ENCODE assay signal across 8 cellular contexts in the genomic region with DNA sequence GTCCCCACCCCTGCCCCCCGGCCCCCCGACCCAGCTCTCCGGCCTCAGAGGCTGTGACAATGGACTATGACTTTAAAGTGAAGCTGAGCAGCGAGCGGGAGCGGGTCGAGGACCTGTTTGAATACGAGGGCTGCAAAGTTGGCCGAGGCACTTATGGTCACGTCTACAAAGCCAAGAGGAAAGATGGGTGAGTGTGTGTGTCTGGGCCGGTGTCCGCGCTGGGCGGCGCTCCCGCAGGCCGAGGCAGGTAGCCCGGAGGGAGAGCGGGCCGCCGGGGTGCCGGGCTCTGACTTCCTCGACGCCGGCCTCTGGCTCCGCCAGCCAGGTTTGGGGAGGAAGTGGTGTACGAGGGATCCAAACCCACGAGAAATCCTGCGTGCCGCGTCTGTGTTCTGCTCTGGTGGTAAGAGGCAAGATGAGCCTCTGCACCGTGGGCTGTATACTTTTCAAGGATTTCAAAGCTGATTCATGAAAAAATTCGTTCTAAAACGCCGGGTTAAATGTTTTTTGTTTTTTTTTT. TPM values are rescaled to one million over a fixed set of nuclear protein-coding genes. Genes with fewer than 3 reads are reported as not detected.
DNase-seq lines count a peak whose midpoint lies in the region; ATAC-seq and TF ChIP-seq lines count a peak whose summit lies in the region.

No MANE protein-coding gene starts in this region.

- peak overlapping the region; percentile 55 to 87 for H3K4me3 ChIP-seq in CD4-positive, alpha-beta memory T cell (ENCODE audit: low read length in 2 of 2)
- H3K4me3 ChIP-seq in ovary (peak overlapping the region; percentile 96), upper lobe of left lung (peak overlapping the region; percentile 79 to 99 (median 92))

- H3K4me1 Mint-ChIP-seq in CD4-positive, alpha-beta memory T cell: peaks cover 29 to 47% (median 30%) of the 10 kb centered on the region in 4 donors
- peaks cover 24% of the 10 kb centered on the region for H3K4me1 Mint-ChIP-seq in activated naive CD4-positive, alpha-beta T cell treated with anti-CD3 and anti-CD28 coated beads, Interleukin-2, amount 10 ng/mL, durations not matched to agents 7 days and 5 days

- TF ChIP-seq EP300 in ovary (IDR thresholded peaks at IDR 0.05): no peak
- TF ChIP-seq EP300 in upper lobe of left lung (IDR thresholded peaks at IDR 0.05): no peak

- no peaks in the 10 kb centered on the region for H3K27me3 ChIP-seq in CD4-positive, alpha-beta memory T cell (ENCODE audit: insufficient read depth, low read length)
- H3K27me3 ChIP-seq in ovary (no peaks in the 10 kb centered on the region), upper lobe of left lung (no peaks in the 10 kb centered on the region)

- 0 to 1% (median 0%) methylated on average over 26 to 35 of the region's 35 CpGs for WGBS in ovary, 3 donors
- 0 to 1% methylated on average over 23 to 25 of the region's 35 CpGs for WGBS in upper lobe of left lung, 2 donors

- peak overlapping the region; percentile 89 to 95 (median 91) for H3K4me3 Mint-ChIP-seq in CD4-positive, alpha-beta memory T cell
- H3K4me3 Mint-ChIP-seq in activated naive CD4-positive, alpha-beta T cell treated with anti-CD3 and anti-CD28 coated beads, Interleukin-2, amount 10 ng/mL, durations not matched to agents 7 days and 5 days: peak overlapping the region; percentile 80

- H3K27ac ChIP-seq in CD4-positive, alpha-beta memory T cell (ENCODE audit: low read depth, low read length): peak overlapping the region; percentile 58
- H3K27ac ChIP-seq in ovary (peak overlapping the region; percentile 63 to 92), upper lobe of left lung (peak overlapping the region; percentile 89 to 98 (median 94))

- TF ChIP-seq POLR2A in ovary (IDR thresholded peaks at IDR 0.05) (no peak), upper lobe of left lung (IDR thresholded peaks at IDR 0.05) (no peak)

- POLR2A ChIA-PET in CD4-positive, alpha-beta memory T cell (lab: Charles Lee; ENCODE audit: partially characterized antibody): interaction anchor here (0.8 to 5.4 kb wide), 3 partner anchors 33 to 70 kb away, joined by 3 to 49 read pairs (median 4); a partner anchor contains a TSS

- TF ChIP-seq CTCF in ovary (IDR thresholded peaks at IDR 0.05) (no peak), upper lobe of left lung (IDR thresholded peaks at IDR 0.05) (no peak)

- peaks cover 0 to 7% of the 10 kb centered on the region in 2 donors for H3K36me3 Mint-ChIP-seq in CD4-positive, alpha-beta memory T cell
- no peaks in the 10 kb centered on the region for H3K36me3 Mint-ChIP-seq in activated naive CD4-positive, alpha-beta T cell treated with anti-CD3 and anti-CD28 coated beads, Interleukin-2, amount 10 ng/mL, durations not matched to agents 7 days and 5 days

- H3K9me3 ChIP-seq in CD4-positive, alpha-beta memory T cell (ENCODE audit: control insufficient read depth in 1 of 2, low read length in 2 of 2): no peaks in the 10 kb centered on the region
- H3K9me3 ChIP-seq in ovary (no peaks in the 10 kb centered on the region), upper lobe of left lung (no peaks in the 10 kb centered on the region)

- H3K9me3 Mint-ChIP-seq in CD4-positive, alpha-beta memory T cell: no peaks in the 10 kb centered on the region
- H3K9me3 Mint-ChIP-seq in activated naive CD4-positive, alpha-beta T cell treated with anti-CD3 and anti-CD28 coated beads, Interleukin-2, amount 10 ng/mL, durations not matched to agents 7 days and 5 days: no peaks in the 10 kb centered on the region

- peak overlapping the region; percentile 77 to 96 (median 86) for H3K27ac Mint-ChIP-seq in CD4-positive, alpha-beta memory T cell
- peak overlapping the region; percentile 82 for H3K27ac Mint-ChIP-seq in activated naive CD4-positive, alpha-beta T cell treated with anti-CD3 and anti-CD28 coated beads, Interleukin-2, amount 10 ng/mL, durations not matched to agents 7 days and 5 days

- CTCF ChIA-PET in CD4-positive, alpha-beta memory T cell (lab: Charles Lee; ENCODE audit: partially characterized antibody): interaction anchor here (1.0 to 5.4 kb wide), 4 partner anchors 8 to 69 kb away, joined by 3 to 29 read pairs (median 4); a partner anchor contains a TSS
- CTCF ChIA-PET in activated naive CD4-positive, alpha-beta T cell treated with anti-CD3 and anti-CD28 coated beads, Interleukin-2, amount 10 ng/mL, durations not matched to agents 7 days and 5 days (lab: Charles Lee): no interaction called here

- no peaks in the 10 kb centered on the region for H3K36me3 ChIP-seq in CD4-positive, alpha-beta memory T cell (ENCODE audit: insufficient read depth, low read length)
- H3K36me3 ChIP-seq in ovary: no peaks in the 10 kb centered on the region
- no peaks in the 10 kb centered on the region for H3K36me3 ChIP-seq in upper lobe of left lung

- intact Hi-C loops in CD4-positive, alpha-beta memory T cell (cut with micrococcal nuclease): loop anchor here (5.0 to 10.0 kb wide), 6 partner anchors 230 to 1198 kb away; a partner anchor contains a TSS
- intact Hi-C loops in head of caudate nucleus (cut with DNase I): loop anchor here (2.0 kb wide), 2 partner anchors 32 to 68 kb away; a partner anchor contains a TSS
- intact Hi-C loops in ovary (cut with DNase I): loop anchor here in 1 of 4 donors (5.0 kb wide), 1 partner anchor 52 kb away; no protein-coding TSS in a partner anchor

- H3K4me1 ChIP-seq in CD4-positive, alpha-beta memory T cell (ENCODE audit: insufficient read depth, low read length): peaks cover 18% of the 10 kb centered on the region
- H3K4me1 ChIP-seq in ovary (ENCODE audit: insufficient read depth) (no peaks in the 10 kb centered on the region), upper lobe of left lung (peaks cover 13 to 27% (median 15%) of the 10 kb centered on the region in 4 donors)

- H3K27me3 Mint-ChIP-seq in CD4-positive, alpha-beta memory T cell: peaks cover 0 to 1% of the 10 kb centered on the region in 2 donors
- H3K27me3 Mint-ChIP-seq in activated naive CD4-positive, alpha-beta T cell treated with anti-CD3 and anti-CD28 coated beads, Interleukin-2, amount 10 ng/mL, durations not matched to agents 7 days and 5 days: peaks cover 3% of the 10 kb centered on the region

- peak; percentile 62 to 82 (median 66) for DNase-seq in CD4-positive, alpha-beta memory T cell
- DNase-seq in RPMI7951 (ENCODE audit: low read depth): peak; percentile 33
- DNase-seq in activated naive CD4-positive, alpha-beta T cell treated with anti-CD3 and anti-CD28 coated beads, Interleukin-2, amount 10 ng/mL, durations not matched to agents 7 days and 5 days: peak; percentile 78
- DNase-seq in head of caudate nucleus: peak; percentile 28 to 82 (median 64)
- DNase-seq in ovary: peak; percentile 29 to 68 (median 48)
- peak; percentile 70 to 92 for DNase-seq in upper lobe of left lung

- ATAC-seq in GM19397 (IDR thresholded peaks at IDR 0.05; ENCODE audit: unreplicated experiment) (peak; percentile 31), HG03460 (IDR thresholded peaks at IDR 0.05; ENCODE audit: unreplicated experiment) (peak; percentile 38), upper lobe of left lung (ENCODE audit: low FRiP score in 2 of 2) (peak; percentile 73 to 79)

RNA-seq across cellular contexts. Expression of a gene that starts 0.7 kb away (rescaled TPM):
- total RNA-seq in CD4-positive, alpha-beta memory T cell: 10 to 100 TPM; 10.4 to 11.7 TPM
- 1 to 10 TPM; 4.7 to 6.9 TPM for polyA plus RNA-seq in CD4-positive, alpha-beta memory T cell
- total RNA-seq in RPMI7951 (2014; rRNA removed; shearing (Covaris generic)): 12.9 and 18.9 TPM in 2 replicates
- total RNA-seq in ovary: 1 to 10 TPM; 6.7 to 9.2 (median 8.3) TPM
- polyA plus RNA-seq in ovary: 10 to 100 TPM in 1 of 2 donors, 1 to 10 TPM in 1; 5.2 to 11.6 TPM
- 10 to 100 TPM in 4 of 6 donors, 1 to 10 TPM in 2; 9.4 to 15.6 (median 10.8) TPM for total RNA-seq in upper lobe of left lung

RNA-seq across cellular contexts. Expression of a gene that starts 32.5 kb away (rescaled TPM):
- 10 to 100 TPM; 46.7 to 47.9 TPM for total RNA-seq in CD4-positive, alpha-beta memory T cell
- polyA plus RNA-seq in CD4-positive, alpha-beta memory T cell: 10 to 100 TPM; 36.3 to 54.9 TPM
- 25.3 and 36.2 TPM in 2 replicates for total RNA-seq in RPMI7951 (2014; rRNA removed; shearing (Covaris generic))
- 10 to 100 TPM; 10.7 to 26.2 (median 17.7) TPM for total RNA-seq in ovary
- polyA plus RNA-seq in ovary: 10 to 100 TPM; 10.7 to 15.7 TPM
- 10 to 100 TPM; 14.7 to 39.9 (median 30.7) TPM for total RNA-seq in upper lobe of left lung

Comparison
In these comparisons a context has a peak if more than half of its experiments do, and no peak if none do; other contexts are left out.
1. Peak in every context shown above with its lines: DNase-seq, ATAC-seq, H3K4me3 ChIP-seq and H3K27ac ChIP-seq.